In genomic region chr10:52391927-52392602, GRCh38 we compare ENCODE assay signal across 20 cellular contexts.
DNase-seq lines count a peak whose midpoint lies in the region; ATAC-seq and TF ChIP-seq lines count a peak whose summit lies in the region.
"Had no signal": no experiment of that assay in that cellular context is flagged by ENCODE, and none has a peak within 500 bp of the region (broad histone marks: within the 10 kb centered on the region; RNA-seq: fewer than 3 reads in every experiment).

No MANE protein-coding gene starts in this region.

- H3K4me2 ChIP-seq in HCT116 (ENCODE audit: low read length) (no peak overlapping the region), SK-N-SH (no peak overlapping the region)

- H3K27ac ChIP-seq in A673 (ENCODE audit: low read depth, low read length, poor library complexity, severe bottlenecking), result no peak overlapping the region
- no peak overlapping the region for H3K27ac ChIP-seq in HCT116 (ENCODE audit: low read depth, low read length)
- H3K27ac ChIP-seq in SK-N-SH (ENCODE audit: low read depth in 2 of 2, low read length in 1 of 2), result no peak overlapping the region
- H3K27ac ChIP-seq: GM23248, HL-60, SJSA1 had no signal

- H3K4me1 ChIP-seq in A673 (ENCODE audit: insufficient read depth, low read length, poor library complexity, severe bottlenecking) (peaks cover 4% of the 10 kb centered on the region), HCT116 (ENCODE audit: control insufficient read depth in 1 of 2, insufficient read depth in 2 of 2, low read length in 2 of 2) (peaks cover 4 to 8% of the 10 kb centered on the region in 2 experiments; a peak in 3 of 4 replicates), SK-N-SH (ENCODE audit: control insufficient read depth in 1 of 2, insufficient read depth in 2 of 2, low read depth in 1 of 2, low read length in 1 of 2) (no peaks in the 10 kb centered on the region)
- H3K4me1 ChIP-seq: SJSA1 had no signal

- DNase-seq in A673 (ENCODE audit: low spot score) (peak; percentile 65), HCT116 (ENCODE audit: low read depth, low spot score) (no peak), epithelial cell of esophagus (ENCODE audit: low read depth) (peak; percentile 74), left kidney (ENCODE audit: low read depth, low spot score) (peak; percentile 11), mucosa of gallbladder (ENCODE audit: low spot score) (no peak), SK-N-SH (no peak), NCI-H446 (lab: John Stamatoyannopoulos, UW) (no peak)
- DNase-seq: DMS79; GM23248; H9; KBM-7; NCI-H1092; NCI-H1436; NCI-H187 treated with DMSO at 0.1 percent for 48 hours; NCI-H510A; NCI-H748 treated with DMSO at 0.1 percent for 48 hours; NK-92 treated with Interleukin-12 subunit alpha and Interleukin-12 subunit beta, amount 100 ng/mL, for 24 hours had no signal

- H3K4me3 ChIP-seq in A673 (ENCODE audit: low read depth, low read length, poor library complexity, severe bottlenecking), result no peak overlapping the region
- no peak overlapping the region for H3K4me3 ChIP-seq in HCT116 (replicated peaks in 1 of 2; ENCODE audit: low read depth in 1 of 2, low read length in 2 of 2)
- H3K4me3 ChIP-seq in epithelial cell of esophagus (ENCODE audit: low read length), result no peak overlapping the region
- H3K4me3 ChIP-seq in SK-N-SH (ENCODE audit: low read depth in 2 of 2, low read length in 1 of 2), result no peak overlapping the region
- H3K4me3 ChIP-seq: GM23248, SJSA1 had no signal

- TF ChIP-seq RAD21 in HCT116 (IDR thresholded peaks at IDR 0.05; ENCODE audit: low read depth) (no peak), SK-N-SH (IDR thresholded peaks at IDR 0.05; ENCODE audit: low read length) (no peak)

- CTCF ChIA-PET in A673 (lab: Charles Lee) (no interaction called here), HCT116 (lab: Charles Lee) (no interaction called here), SK-N-SH (lab: Yijun Ruan, JAX) (interaction anchor here (1.5 kb wide), 1 partner anchor 84 kb away, joined by 5 read pairs; no protein-coding TSS in a partner anchor)

- BruUV-seq in A673 (replicated peaks; lab: Mats Ljungman, UMichigan) (no TSS peak), HCT116 (replicated peaks; lab: Mats Ljungman, UMichigan) (no TSS peak)

- POLR2A ChIA-PET in A673 (lab: Charles Lee; ENCODE audit: low non-redundant PET) (no interaction called here), HCT116 (lab: Charles Lee) (no interaction called here), SK-N-SH (lab: Yijun Ruan, JAX) (no interaction called here)

- H3K9ac ChIP-seq in HCT116 (ENCODE audit: low read length) (no peak overlapping the region), SK-N-SH (no peak overlapping the region)
- H3K9ac ChIP-seq: GM23248 had no signal

- H3K9me3 ChIP-seq in A673 (ENCODE audit: low read depth, low read length, poor library complexity, severe bottlenecking), result no peaks in the 10 kb centered on the region
- H3K9me3 ChIP-seq in HCT116 (ENCODE audit: control insufficient read depth in 1 of 2, insufficient read depth in 1 of 2, low read depth in 1 of 2, low read length in 2 of 2), result no peaks in the 10 kb centered on the region
- no peaks in the 10 kb centered on the region for H3K9me3 ChIP-seq in SK-N-SH
- H3K9me3 ChIP-seq: SJSA1 had no signal

- H3K36me3 ChIP-seq in A673 (ENCODE audit: insufficient read depth, low read length, poor library complexity, severe bottlenecking) (no peaks in the 10 kb centered on the region), HCT116 (ENCODE audit: control insufficient read depth in 1 of 2, insufficient read depth in 2 of 2, low read length in 2 of 2) (no peaks in the 10 kb centered on the region), SK-N-SH (replicated peaks in 1 of 2; ENCODE audit: control insufficient read depth in 1 of 2, insufficient read depth in 2 of 2, low read length in 1 of 2) (no peaks in the 10 kb centered on the region)
- H3K36me3 ChIP-seq: SJSA1 had no signal

- H3K9me2 ChIP-seq in HCT116 (ENCODE audit: insufficient read depth), result no peaks in the 10 kb centered on the region
- no peaks in the 10 kb centered on the region for H3K9me2 ChIP-seq in SK-N-SH

- H4K20me1 ChIP-seq in HCT116 (ENCODE audit: insufficient read depth), result no peaks in the 10 kb centered on the region
- H4K20me1 ChIP-seq in SK-N-SH (ENCODE audit: insufficient read depth), result no peaks in the 10 kb centered on the region

- H3K27me3 ChIP-seq in A673 (replicated peaks; ENCODE audit: insufficient read depth, low read depth, low read length, poor library complexity) (no peaks in the 10 kb centered on the region), HCT116 (ENCODE audit: insufficient read depth, low read length) (no peaks in the 10 kb centered on the region), SK-N-SH (ENCODE audit: insufficient read depth) (no peaks in the 10 kb centered on the region)
- H3K27me3 ChIP-seq: SJSA1 had no signal

- TF ChIP-seq CTCF in A673 (conservative IDR thresholded peaks at IDR 0.05; ENCODE audit: low read depth, low read length), result no peak
- no peak for TF ChIP-seq CTCF in HCT116 (IDR thresholded peaks at IDR 0.05 in 2 of 3, conservative IDR thresholded peaks at IDR 0.05 in 1 of 3; ENCODE audit: borderline replicate concordance in 1 of 3, insufficient read depth in 1 of 3, low read depth in 2 of 3, low read length in 2 of 3)
- no peak for TF ChIP-seq CTCF in epithelial cell of esophagus (IDR thresholded peaks at IDR 0.05; ENCODE audit: insufficient read depth, low read depth, low read length, missing control alignments)
- no peak for TF ChIP-seq CTCF in SK-N-SH (IDR thresholded peaks at IDR 0.05)

- H3F3A ChIP-seq in SK-N-SH (replicated peaks; ENCODE audit: insufficient read depth), result no peaks in the 10 kb centered on the region

- intact Hi-C loops in A673 (cut with micrococcal nuclease; ENCODE audit: unreplicated experiment), result no loop called here
- intact Hi-C loops in HCT116 (cut with micrococcal nuclease), result loop anchor here (10.0 kb wide), 1 partner anchor 57 kb away; no protein-coding TSS in a partner anchor

- TF ChIP-seq EP300 in SK-N-SH (IDR thresholded peaks at IDR 0.05; ENCODE audit: borderline replicate concordance in 1 of 2, low read depth in 1 of 2, low read length in 1 of 2), result no peak

- H2AFZ ChIP-seq in HCT116 (ENCODE audit: low read depth, low read length, poor library complexity, severe bottlenecking) (no peak overlapping the region), SK-N-SH (ENCODE audit: low read depth) (no peak overlapping the region)
- H2AFZ ChIP-seq: GM23248 had no signal

- no peak for TF ChIP-seq POLR2A in HCT116 (IDR thresholded peaks at IDR 0.05; ENCODE audit: borderline replicate concordance, extremely low read depth, insufficient read depth, insufficient read length)

- RAD21 ChIA-PET in HCT116 (lab: Charles Lee; ENCODE audit: low non-redundant PET in 1 of 2, low total read pairs in 2 of 2, uncharacterized antibody in 2 of 2, unreplicated experiment in 2 of 2), result no interaction called here

- 94% methylated on average over 7 of the region's 7 CpGs for WGBS in SK-N-SH (ENCODE audit: low lambda C conversion rate)

- ATAC-seq in HCT116 (no peak), HG03045 (IDR thresholded peaks at IDR 0.05; ENCODE audit: unreplicated experiment) (no peak)

- no peaks in the 10 kb centered on the region for H3K79me2 ChIP-seq in HCT116 (ENCODE audit: insufficient read depth, low read length)
- no peaks in the 10 kb centered on the region for H3K79me2 ChIP-seq in SK-N-SH (ENCODE audit: insufficient read depth)

TF ChIP-seq in HCT116, 20 proteins besides CTCF, POLR2A, EP300 and RAD21 (continues in another document):
- TF ChIP-seq SP1 (IDR thresholded peaks at IDR 0.05; ENCODE audit: low read depth), result no peak

TF ChIP-seq in SK-N-SH, 30 proteins besides CTCF, POLR2A, EP300 and RAD21 (continues in another document):
- TF ChIP-seq FOXM1 (IDR thresholded peaks at IDR 0.05; ENCODE audit: low read depth), result no peak
- no peak for TF ChIP-seq ZBTB33 (IDR thresholded peaks at IDR 0.05; ENCODE audit: borderline replicate concordance, low read depth)
- no peak for TF ChIP-seq IRF3 (IDR thresholded peaks at IDR 0.05; ENCODE audit: low read depth, low read length)
- TF ChIP-seq JUND (IDR thresholded peaks at IDR 0.05), result no peak
- no peak for TF ChIP-seq CHD2 (IDR thresholded peaks at IDR 0.05; ENCODE audit: low read length, partially characterized antibody)
- TF ChIP-seq YY1 (IDR thresholded peaks at IDR 0.05; ENCODE audit: low read depth), result no peak
- no peak for TF ChIP-seq USF1 (IDR thresholded peaks at IDR 0.05; ENCODE audit: borderline replicate concordance, low read depth)
- no peak for TF ChIP-seq GABPA (IDR thresholded peaks at IDR 0.05; ENCODE audit: low read depth)
- no peak for TF ChIP-seq SIN3A (IDR thresholded peaks at IDR 0.05; ENCODE audit: borderline replicate concordance, low read depth, low read length)
- TF ChIP-seq RFX5 (IDR thresholded peaks at IDR 0.05; ENCODE audit: low read length), result no peak
- TF ChIP-seq FOXJ3 (CRISPR knock-in tag; IDR thresholded peaks at IDR 0.05), result no peak

Comparison
In these comparisons a context has a peak if more than half of its experiments do, and no peak if none do; other contexts are left out.
1. DNase-seq: peak in A673 (single experiment), epithelial cell of esophagus (single experiment) and left kidney (single experiment); none in HCT116 (single experiment), mucosa of gallbladder (single experiment), SK-N-SH (single experiment) and NCI-H446 (0 of 2).